8 cellular contexts compared by ENCODE assay signal in the genomic region with DNA sequence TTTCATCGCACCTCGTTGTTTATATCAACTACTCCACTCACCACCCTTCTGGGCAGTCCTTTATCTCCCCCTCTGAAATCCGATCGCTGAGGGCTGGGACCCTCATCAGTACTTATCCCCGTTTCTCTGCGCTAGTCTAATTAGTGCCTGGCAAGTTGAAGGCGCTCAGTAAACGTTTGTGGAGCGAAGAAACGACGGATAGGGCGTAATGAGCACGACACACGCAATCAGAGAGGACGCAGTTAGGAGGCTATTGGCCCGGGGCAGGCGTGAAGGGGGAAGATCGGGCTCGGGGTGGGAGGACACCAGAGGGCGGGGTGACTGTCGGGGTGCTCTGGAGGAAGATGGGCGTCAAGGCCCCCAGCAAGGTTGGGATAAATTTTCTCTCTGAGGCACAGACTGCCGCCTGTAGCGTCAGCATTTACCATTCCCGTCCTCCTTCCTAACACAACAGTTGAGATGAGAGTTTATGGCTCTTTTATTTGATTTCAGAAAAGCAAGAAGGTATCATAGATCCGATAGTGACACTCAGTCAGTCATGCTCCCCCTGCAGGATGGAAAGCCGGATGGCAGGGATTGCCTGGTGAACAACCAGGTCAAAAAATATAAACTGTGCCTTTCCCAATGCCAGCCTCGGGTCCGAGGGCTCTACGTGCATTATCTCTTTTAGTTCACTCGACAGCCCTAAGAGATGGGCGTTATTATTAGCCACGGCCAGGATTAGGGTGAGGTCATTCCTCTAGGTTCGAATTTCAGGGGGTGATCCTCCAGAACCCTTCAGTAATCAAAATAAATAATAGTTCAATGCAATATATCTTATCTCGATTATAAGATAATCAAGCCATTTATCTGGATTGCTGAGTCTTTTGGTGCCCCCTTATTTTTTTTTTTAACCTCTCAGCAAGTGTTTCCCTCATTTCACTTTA. TPM values are rescaled to one million over a fixed set of nuclear protein-coding genes. Genes with fewer than 3 reads are reported as not detected.
A peak's percentile ranks its signal among the peaks of the same experiment; 100 is the strongest.
DNase-seq lines count a peak whose midpoint lies in the region; ATAC-seq and TF ChIP-seq lines count a peak whose summit lies in the region.

No MANE protein-coding gene starts in this region.

- peak; percentile 87 for TF ChIP-seq CTCF in kidney epithelial cell (IDR thresholded peaks at IDR 0.05; ENCODE audit: insufficient read depth, low read length, poor library complexity, severe bottlenecking)

- no peaks in the 10 kb centered on the region for H3K27me3 ChIP-seq in kidney epithelial cell (ENCODE audit: control insufficient read depth, insufficient read depth, low read length)

- ATAC-seq in HG02973 (IDR thresholded peaks at IDR 0.05; ENCODE audit: unreplicated experiment) = peak; percentile 44
- peak; percentile 81 for ATAC-seq in activated CD4-positive, CD25-positive, alpha-beta regulatory T cell treated with anti-CD3 and anti-CD28 coated beads, Interleukin-2, amount 50 U/mL, for 24 hours
- no peak for ATAC-seq in HG02571 (IDR thresholded peaks at IDR 0.05; ENCODE audit: unreplicated experiment)

- no peaks in the 10 kb centered on the region for H3K36me3 ChIP-seq in kidney epithelial cell (ENCODE audit: control insufficient read depth, insufficient read depth, low read length)

- peak overlapping the region; percentile 63 for H3K4me3 ChIP-seq in kidney epithelial cell (ENCODE audit: low read depth, low read length)

- peak; percentile 82 for DNase-seq in EL
- DNase-seq in NCI-H226 = peak; percentile 69
- DNase-seq in central memory CD4-positive, alpha-beta T cell = peak; percentile 85
- no peak for DNase-seq in kidney epithelial cell (ENCODE audit: low read depth)
- peak; percentile 87 for DNase-seq in stimulated activated CD4-positive, alpha-beta T cell treated with anti-CD3 and anti-CD28 coated beads, Interleukin-15, amount 100 ng/mL, for 24 hours

RNA-seq across cellular contexts. Expression of gene ARL4D, which starts 9.5 kb away (rescaled TPM):
- total RNA-seq in kidney epithelial cell = 1.5 and 1.8 TPM in 2 replicates
